10 cellular contexts compared by ENCODE assay signal in genomic region chrX:77493677-77494553, GRCh38. TPM values are rescaled to one million over a fixed set of nuclear protein-coding genes. Genes with fewer than 3 reads are reported as not detected.
DNase-seq lines count a peak whose midpoint lies in the region; ATAC-seq and TF ChIP-seq lines count a peak whose summit lies in the region.
"Had no signal": no experiment of that assay in that cellular context is flagged by ENCODE, and none has a peak within 500 bp of the region (broad histone marks: within the 10 kb centered on the region; RNA-seq: fewer than 3 reads in every experiment).

No MANE protein-coding gene starts in this region.

- ATAC-seq in HG02642 (IDR thresholded peaks at IDR 0.05; ENCODE audit: poor library complexity, unreplicated experiment) (no peak), GM19463 (IDR thresholded peaks at IDR 0.05; ENCODE audit: unreplicated experiment) (no peak)
- no peak for ATAC-seq in activated T-cell treated with anti-CD3 and anti-CD28 coated beads, Interleukin-2, amount 50 U/mL, for 72 hours (replicated peaks in 1 of 2)
- ATAC-seq: gastrocnemius medialis had no signal

- H3K27me3 ChIP-seq in brain microvascular endothelial cell (replicated peaks) = no peaks in the 10 kb centered on the region

- no peaks in the 10 kb centered on the region for H3K4me1 Mint-ChIP-seq in activated T-cell treated with anti-CD3 and anti-CD28 coated beads, Interleukin-2, amount 50 U/mL, for 72 hours (ENCODE audit: low read depth)

- no peaks in the 10 kb centered on the region for H3K36me3 ChIP-seq in brain microvascular endothelial cell (replicated peaks)
- H3K36me3 ChIP-seq: gastrocnemius medialis had no signal

- in situ Hi-C loops in brain microvascular endothelial cell (cut with HindIII; ENCODE audit: low pct_ligation_motif_present, low sequenced_read_pairs) = no loop called here

- no peak overlapping the region for H3K27ac ChIP-seq in brain microvascular endothelial cell
- H3K27ac ChIP-seq: gastrocnemius medialis had no signal

- H3K27ac Mint-ChIP-seq in activated T-cell treated with anti-CD3 and anti-CD28 coated beads, Interleukin-2, amount 50 U/mL, for 72 hours = no peak overlapping the region
- H3K27ac Mint-ChIP-seq: T-helper 2 cell treated with Interferon-gamma antibody and Interleukin-4, amounts not matched to agents 5 μg/mL and 100 μg/mL, for 36 hours had no signal

- DNase-seq in GM03348 (ENCODE audit: low spot score) (peak; percentile 10), NCI-H146 treated with DMSO at 0.1 percent for 48 hours (lab: John Stamatoyannopoulos, UW; ENCODE audit: unreplicated experiment) (peak; percentile 38), brain microvascular endothelial cell (peak; percentile 91), myocyte (ENCODE audit: low read depth) (peak; percentile 87), HUDEP-2 (lab: John Stamatoyannopoulos, UW; ENCODE audit: unreplicated experiment in 76 of 76) (no peak)
- no peak for DNase-seq in activated T-cell treated with anti-CD3 and anti-CD28 coated beads, Interleukin-2, amount 50 U/mL, for 72 hours
- DNase-seq: gastrocnemius medialis had no signal

- TF ChIP-seq CTCF in brain microvascular endothelial cell (IDR thresholded peaks at IDR 0.05; ENCODE audit: low read depth, low read length, missing control alignments) = no peak

- H3K4me3 ChIP-seq in brain microvascular endothelial cell (ENCODE audit: low read depth, low read length) = no peak overlapping the region
- H3K4me3 ChIP-seq: gastrocnemius medialis had no signal

- no peaks in the 10 kb centered on the region for H3K9me3 Mint-ChIP-seq in activated T-cell treated with anti-CD3 and anti-CD28 coated beads, Interleukin-2, amount 50 U/mL, for 72 hours

- peaks cover 0 to 2% of the 10 kb centered on the region in 2 donors for H3K36me3 Mint-ChIP-seq in activated T-cell treated with anti-CD3 and anti-CD28 coated beads, Interleukin-2, amount 50 U/mL, for 72 hours (ENCODE audit: insufficient read depth in 2 of 2)

- H3K27me3 Mint-ChIP-seq in activated T-cell treated with anti-CD3 and anti-CD28 coated beads, Interleukin-2, amount 50 U/mL, for 72 hours (ENCODE audit: low read depth) = peaks cover 29% of the 10 kb centered on the region

- no peak overlapping the region for H3K4me3 Mint-ChIP-seq in activated T-cell treated with anti-CD3 and anti-CD28 coated beads, Interleukin-2, amount 50 U/mL, for 72 hours
- H3K4me3 Mint-ChIP-seq: T-helper 2 cell treated with Interferon-gamma antibody and Interleukin-4, amounts not matched to agents 5 μg/mL and 100 μg/mL, for 36 hours had no signal

RNA-seq across cellular contexts. Expression of gene FGF16, which starts 46.7 kb away (rescaled TPM):
- total RNA-seq in myocyte = not detected in 2 replicates
- polyA plus RNA-seq in myocyte (2012) = not detected
- total RNA-seq in activated T-cell treated with anti-CD3 and anti-CD28 coated beads, Interleukin-2, amount 50 U/mL, for 72 hours = not detected
- total RNA-seq: gastrocnemius medialis had no signal

Comparison
In these comparisons a context has a peak if more than half of its experiments do, and no peak if none do; other contexts are left out.
1. DNase-seq: peak in GM03348 (single experiment), NCI-H146 treated with DMSO at 0.1 percent for 48 hours (single experiment), brain microvascular endothelial cell (single experiment) and myocyte (single experiment); none in HUDEP-2 (0 of 76) and activated T-cell treated with anti-CD3 and anti-CD28 coated beads, Interleukin-2, amount 50 U/mL, for 72 hours (0 of 2).